In genomic region chr1:62384276-62385005, GRCh38 we compare ENCODE assay signal across 1 cellular context.
TF ChIP-seq lines count a peak whose summit lies in the region.

No MANE protein-coding gene starts in this region.

TF ChIP-seq in HEK293, 187 proteins besides CTCF, POLR2A, EP300 and RAD21 (continued from another document and continues in another):
- TF ChIP-seq INSM2 (tag by site-specific recombination; IDR thresholded peaks at IDR 0.05) (peak; percentile 63; the same call in 1 of the 2 replicates), REST (tag by site-specific recombination; IDR thresholded peaks at IDR 0.05) (no peak), ZNF629 (tag by site-specific recombination; IDR thresholded peaks at IDR 0.05) (peak; percentile 84), PRDM10 (tag by site-specific recombination; IDR thresholded peaks at IDR 0.05) (peak; percentile 43; the same call in 1 of the 2 replicates), HOXC10 (CRISPR knock-in tag; IDR thresholded peaks at IDR 0.05) (no peak), ZBTB21 (tag by site-specific recombination; IDR thresholded peaks at IDR 0.05) (0 out of 2 replicates have a peak, but pooled peaks have one; percentile 36), ZNF394 (tag by site-specific recombination; IDR thresholded peaks at IDR 0.05; ENCODE audit: borderline replicate concordance) (peak; percentile 61; the same call in 1 of the 2 replicates), SALL2 (tag by site-specific recombination; IDR thresholded peaks at IDR 0.05; ENCODE audit: borderline replicate concordance) (no peak), KLF8 (tag by site-specific recombination; IDR thresholded peaks at IDR 0.05) (peak; percentile 49), ZNF837 (tag by site-specific recombination; IDR thresholded peaks at IDR 0.05) (no peak), ZSCAN30 (tag by site-specific recombination; IDR thresholded peaks at IDR 0.05) (peak; percentile 53; the same call in 1 of the 2 replicates), ZNF514 (tag by site-specific recombination; IDR thresholded peaks at IDR 0.05) (no peak), ZNF488 (tag by site-specific recombination; IDR thresholded peaks at IDR 0.05) (no peak), ZEB2 (tag by site-specific recombination; IDR thresholded peaks at IDR 0.05) (peak; percentile 65), FEZF1 (tag by site-specific recombination; IDR thresholded peaks at IDR 0.05) (peak; percentile 68), ZFP69B (tag by site-specific recombination; IDR thresholded peaks at IDR 0.05) (peak; percentile 98), ZNF223 (tag by site-specific recombination; IDR thresholded peaks at IDR 0.05) (no peak), HOXD13 (CRISPR knock-in tag; IDR thresholded peaks at IDR 0.05; ENCODE audit: borderline replicate concordance) (no peak), ZNF596 (tag by site-specific recombination; IDR thresholded peaks at IDR 0.05) (no peak), ZFHX2 (tag by site-specific recombination; conservative IDR thresholded peaks at IDR 0.05) (0 out of 2 replicates have a peak, but pooled peaks have one; percentile 6), ZNF639 (tag by site-specific recombination; IDR thresholded peaks at IDR 0.05) (no peak), GLIS1 (tag by site-specific recombination; IDR thresholded peaks at IDR 0.05) (peak; percentile 49), KLF16 (tag by site-specific recombination; IDR thresholded peaks at IDR 0.05) (no peak), ZSCAN5A (tag by site-specific recombination; IDR thresholded peaks at IDR 0.05) (no peak), OVOL3 (tag by site-specific recombination; IDR thresholded peaks at IDR 0.05) (0 out of 2 replicates have a peak, but pooled peaks have one; percentile 27), ZNF670 (tag by site-specific recombination; IDR thresholded peaks at IDR 0.05; ENCODE audit: low read depth) (no peak), ZNF280D (tag by site-specific recombination; IDR thresholded peaks at IDR 0.05) (no peak), SETDB1 (IDR thresholded peaks at IDR 0.05; ENCODE audit: insufficient read length, low read length) (no peak), ZSCAN16 (tag by site-specific recombination; IDR thresholded peaks at IDR 0.05) (no peak), ZNF2 (tag by site-specific recombination; IDR thresholded peaks at IDR 0.05) (no peak), PRDM4 (tag by site-specific recombination; IDR thresholded peaks at IDR 0.05) (peak; percentile 71), ZNF610 (tag by site-specific recombination; IDR thresholded peaks at IDR 0.05; ENCODE audit: borderline replicate concordance) (peak; percentile 38; the same call in 1 of the 2 replicates), ZNF558 (tag by site-specific recombination; IDR thresholded peaks at IDR 0.05) (peak; percentile 69; the same call in 1 of the 2 replicates), ATF2 (tag by site-specific recombination; IDR thresholded peaks at IDR 0.05; ENCODE audit: low read depth) (peak; percentile 70)
